12 cellular contexts compared by ENCODE assay signal in genomic region chr1:167431261-167431908, GRCh38.
A peak's percentile ranks its signal among the peaks of the same experiment; 100 is the strongest.
DNase-seq lines count a peak whose midpoint lies in the region; ATAC-seq and TF ChIP-seq lines count a peak whose summit lies in the region.
"Had no signal": no experiment of that assay in that cellular context is flagged by ENCODE, and none has a peak within 500 bp of the region (broad histone marks: within the 10 kb centered on the region; RNA-seq: fewer than 3 reads in every experiment).

No MANE protein-coding gene starts in this region.

- no peak overlapping the region for H3K4me3 Mint-ChIP-seq in activated CD4-positive, alpha-beta memory T cell treated with anti-CD3 and anti-CD28 coated beads for 36 hours
- peak overlapping the region in 3 of 10 donors; percentile 2 to 57 (median 26) for H3K4me3 Mint-ChIP-seq in naive thymus-derived CD8-positive, alpha-beta T cell
- H3K4me3 Mint-ChIP-seq: type B pancreatic cell had no signal

- H3K9me3 Mint-ChIP-seq in activated CD4-positive, alpha-beta memory T cell treated with anti-CD3 and anti-CD28 coated beads for 36 hours = no peaks in the 10 kb centered on the region
- no peaks in the 10 kb centered on the region for H3K9me3 Mint-ChIP-seq in naive thymus-derived CD8-positive, alpha-beta T cell

- POLR2A ChIA-PET in activated CD4-positive, alpha-beta memory T cell treated with anti-CD3 and anti-CD28 coated beads for 36 hours (lab: Charles Lee) = interaction anchor here (0.6 kb wide), 1 partner anchor 151 kb away, joined by 3 read pairs; no protein-coding TSS in a partner anchor
- POLR2A ChIA-PET in naive thymus-derived CD8-positive, alpha-beta T cell (lab: Charles Lee) = interaction anchor here (0.6 to 2.4 kb wide), 6 partner anchors 9 to 100 kb away, joined by 3 to 15 read pairs (median 4); partner anchors contain the start of gene CD247
- POLR2A ChIA-PET in A673 (lab: Charles Lee; ENCODE audit: low non-redundant PET) = no interaction called here

- H3K27me3 ChIP-seq in A673 (replicated peaks; ENCODE audit: insufficient read depth, low read depth, low read length, poor library complexity) = no peaks in the 10 kb centered on the region
- no peaks in the 10 kb centered on the region for H3K27me3 ChIP-seq in lower lobe of right lung (ENCODE audit: low read depth)

- BruUV-seq in A673 (replicated peaks; lab: Mats Ljungman, UMichigan) = no TSS peak

- H3K9me3 ChIP-seq in A673 (ENCODE audit: low read depth, low read length, poor library complexity, severe bottlenecking) = no peaks in the 10 kb centered on the region
- H3K9me3 ChIP-seq in lower lobe of right lung = no peaks in the 10 kb centered on the region

- H3K4me1 ChIP-seq in A673 (ENCODE audit: insufficient read depth, low read length, poor library complexity, severe bottlenecking) = peaks cover 17% of the 10 kb centered on the region
- H3K4me1 ChIP-seq in lower lobe of right lung = no peaks in the 10 kb centered on the region

- no peaks in the 10 kb centered on the region for H3K27me3 Mint-ChIP-seq in activated CD4-positive, alpha-beta memory T cell treated with anti-CD3 and anti-CD28 coated beads for 36 hours
- H3K27me3 Mint-ChIP-seq in naive thymus-derived CD8-positive, alpha-beta T cell = no peaks in the 10 kb centered on the region

- no peak overlapping the region for H3K27ac ChIP-seq in A673 (ENCODE audit: low read depth, low read length, poor library complexity, severe bottlenecking)
- H3K27ac ChIP-seq in lower lobe of right lung = no peak overlapping the region

- CTCF ChIA-PET in activated CD4-positive, alpha-beta memory T cell treated with anti-CD3 and anti-CD28 coated beads for 36 hours (lab: Charles Lee) = interaction anchor here (1.1 kb wide), 1 partner anchor 10 kb away, joined by 4 read pairs; no protein-coding TSS in a partner anchor
- CTCF ChIA-PET in A673 (lab: Charles Lee) = no interaction called here

- peaks cover 43% of the 10 kb centered on the region for H3K4me1 Mint-ChIP-seq in activated CD4-positive, alpha-beta memory T cell treated with anti-CD3 and anti-CD28 coated beads for 36 hours (ENCODE audit: low read depth)
- H3K4me1 Mint-ChIP-seq in naive thymus-derived CD8-positive, alpha-beta T cell = peaks cover 18 to 82% (median 62%) of the 10 kb centered on the region in 4 donors

- H3K36me3 ChIP-seq in A673 (ENCODE audit: insufficient read depth, low read length, poor library complexity, severe bottlenecking) (no peaks in the 10 kb centered on the region), lower lobe of right lung (no peaks in the 10 kb centered on the region)

- peaks cover 24% of the 10 kb centered on the region for H3K36me3 Mint-ChIP-seq in activated CD4-positive, alpha-beta memory T cell treated with anti-CD3 and anti-CD28 coated beads for 36 hours
- peaks cover 0 to 61% (median 6%) of the 10 kb centered on the region in 3 donors for H3K36me3 Mint-ChIP-seq in naive thymus-derived CD8-positive, alpha-beta T cell
- H3K36me3 Mint-ChIP-seq: type B pancreatic cell had no signal

- H3K4me3 ChIP-seq in A673 (ENCODE audit: low read depth, low read length, poor library complexity, severe bottlenecking) (no peak overlapping the region), lower lobe of right lung (no peak overlapping the region)

- ATAC-seq in activated CD4-positive, CD25-positive, alpha-beta regulatory T cell treated with anti-CD3 and anti-CD28 coated beads, Interleukin-2, amount 50 U/mL, for 24 hours = peak; percentile 1 to 4
- ATAC-seq in GM21529 (IDR thresholded peaks at IDR 0.05; ENCODE audit: unreplicated experiment) (peak; percentile 48), lower lobe of right lung (no peak)
- ATAC-seq in naive thymus-derived CD8-positive, alpha-beta T cell = peak; percentile 11 to 29

- intact Hi-C loops in activated CD4-positive, alpha-beta memory T cell treated with anti-CD3 and anti-CD28 coated beads for 36 hours (cut with micrococcal nuclease) = no loop called here
- intact Hi-C loops in A673 (cut with micrococcal nuclease; ENCODE audit: unreplicated experiment) = no loop called here
- intact Hi-C loops in lower lobe of right lung (cut with DNase I) = no loop called here

- no peak for DNase-seq in activated CD4-positive, CD25-positive, alpha-beta regulatory T cell treated with anti-CD3 and anti-CD28 coated beads, Interleukin-2, amount 50 U/mL, for 72 hours
- no peak for DNase-seq in activated CD4-positive, alpha-beta memory T cell treated with anti-CD3 and anti-CD28 coated beads for 36 hours
- DNase-seq in naive thymus-derived CD8-positive, alpha-beta T cell = no peak
- DNase-seq in A673 (ENCODE audit: low spot score) (no peak), lower lobe of right lung (no peak), GM19238 (ENCODE audit: insufficient read length, low spot score) (no peak)
- DNase-seq: head of caudate nucleus; NCI-H1436; stimulated activated CD4-positive, alpha-beta T cell treated with anti-CD3 and anti-CD28 coated beads, Interleukin-2, amount 100 ng/mL, for 48 hours had no signal

- peak overlapping the region; percentile 68 for H3K27ac Mint-ChIP-seq in activated CD4-positive, alpha-beta memory T cell treated with anti-CD3 and anti-CD28 coated beads for 36 hours
- H3K27ac Mint-ChIP-seq in naive thymus-derived CD8-positive, alpha-beta T cell = peak overlapping the region; percentile 63 to 88 (median 79)
- H3K27ac Mint-ChIP-seq: type B pancreatic cell had no signal

- TF ChIP-seq CTCF in A673 (conservative IDR thresholded peaks at IDR 0.05; ENCODE audit: low read depth, low read length) (no peak), lower lobe of right lung (IDR thresholded peaks at IDR 0.05) (no peak)

Comparison
In these comparisons a context has a peak if more than half of its experiments do, and no peak if none do; other contexts are left out.
1. ATAC-seq: peak in activated CD4-positive, CD25-positive, alpha-beta regulatory T cell treated with anti-CD3 and anti-CD28 coated beads, Interleukin-2, amount 50 U/mL, for 24 hours (2 of 2), GM21529 (single experiment) and naive thymus-derived CD8-positive, alpha-beta T cell (2 of 2); none in lower lobe of right lung (0 of 2).